Comparison of ENCODE assay signal across 17 cellular contexts in the genomic region with DNA sequence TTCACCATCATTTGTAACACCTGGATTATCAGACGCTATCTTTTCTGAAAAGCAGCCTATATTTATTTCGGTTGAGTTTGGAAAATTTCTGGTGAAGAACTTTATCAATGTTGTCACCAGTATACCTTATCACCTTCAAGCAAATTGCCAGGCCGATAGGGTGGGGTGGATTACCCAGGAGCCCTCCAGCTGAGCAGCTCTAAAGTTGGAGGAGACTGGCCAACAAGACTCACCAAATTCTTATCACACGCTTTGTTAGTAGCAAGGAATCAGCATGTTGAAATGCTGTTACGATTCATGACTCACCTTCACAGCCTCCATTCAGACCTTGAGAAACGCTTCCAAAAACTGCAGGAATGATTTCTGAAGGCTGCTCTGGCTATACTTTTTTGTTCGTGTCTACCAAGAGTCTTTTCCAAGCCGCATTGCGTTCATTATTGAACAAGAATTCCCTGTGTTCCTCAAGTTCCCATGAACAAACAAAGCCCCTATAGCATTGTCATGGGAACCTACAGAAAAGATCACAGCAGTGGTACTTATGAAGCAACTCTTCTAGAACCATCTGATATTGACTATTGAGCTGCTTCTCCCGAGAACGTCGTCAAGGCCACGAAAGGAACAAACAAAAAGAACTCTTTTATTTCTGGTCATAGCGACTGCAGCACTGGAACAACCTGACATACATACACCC.
"Had no signal": no experiment of that assay in that cellular context is flagged by ENCODE, and none has a peak within 500 bp of the region (broad histone marks: within the 10 kb centered on the region; RNA-seq: fewer than 3 reads in every experiment).

No MANE protein-coding gene starts in this region.

- H3K9me3 Mint-ChIP-seq: activated CD4-positive, alpha-beta memory T cell treated with anti-CD3 and anti-CD28 coated beads for 36 hours; activated naive CD8-positive, alpha-beta T cell treated with anti-CD3 and anti-CD28 coated beads, Interleukin-2, amount 10 ng/mL, durations not matched to agents 7 days and 5 days; activated T-cell treated with anti-CD3 and anti-CD28 coated beads, Interleukin-2, amount 50 U/mL, for 72 hours; dendritic cell treated with granulocyte-macrophage colony-stimulating factor and Interleukin-4, amounts not matched to agents 40 ng/mL and 50 ng/mL, for 4 days; immature natural killer cell; natural killer cell; stimulated activated effector memory CD8-positive, alpha-beta T cell treated with anti-CD3 and anti-CD28 coated beads, Interleukin-12 subunit alpha, Interleukin-12 subunit beta, amount 100 ng/mL, for 72 hours had no signal

- H3K27ac Mint-ChIP-seq: activated CD4-positive, alpha-beta memory T cell treated with anti-CD3 and anti-CD28 coated beads for 36 hours; activated naive CD8-positive, alpha-beta T cell treated with anti-CD3 and anti-CD28 coated beads, Interleukin-2, amount 10 ng/mL, durations not matched to agents 7 days and 5 days; activated T-cell treated with anti-CD3 and anti-CD28 coated beads, Interleukin-2, amount 50 U/mL, for 72 hours; dendritic cell treated with granulocyte-macrophage colony-stimulating factor and Interleukin-4, amounts not matched to agents 40 ng/mL and 50 ng/mL, for 4 days; natural killer cell; stimulated activated effector memory CD8-positive, alpha-beta T cell treated with anti-CD3 and anti-CD28 coated beads, Interleukin-12 subunit alpha, Interleukin-12 subunit beta, amount 100 ng/mL, for 72 hours had no signal

- H3K4me3 Mint-ChIP-seq: activated CD4-positive, alpha-beta memory T cell treated with anti-CD3 and anti-CD28 coated beads for 36 hours; activated naive CD8-positive, alpha-beta T cell treated with anti-CD3 and anti-CD28 coated beads, Interleukin-2, amount 10 ng/mL, durations not matched to agents 7 days and 5 days; activated T-cell treated with anti-CD3 and anti-CD28 coated beads, Interleukin-2, amount 50 U/mL, for 72 hours; dendritic cell treated with granulocyte-macrophage colony-stimulating factor and Interleukin-4, amounts not matched to agents 40 ng/mL and 50 ng/mL, for 4 days; immature natural killer cell; natural killer cell; stimulated activated effector memory CD8-positive, alpha-beta T cell treated with anti-CD3 and anti-CD28 coated beads, Interleukin-12 subunit alpha, Interleukin-12 subunit beta, amount 100 ng/mL, for 72 hours had no signal

- ATAC-seq: activated T-cell treated with anti-CD3 and anti-CD28 coated beads, Interleukin-2, amount 50 U/mL, for 72 hours; left cardiac atrium; natural killer cell; right lobe of liver; stimulated activated effector memory CD8-positive, alpha-beta T cell treated with anti-CD3 and anti-CD28 coated beads, Interleukin-12 subunit alpha, Interleukin-12 subunit beta, amount 100 ng/mL, for 72 hours had no signal

- H3K4me3 ChIP-seq: lung, prostate gland, right lobe of liver, tibial artery, uterus had no signal

- DNase-seq: activated CD4-positive, alpha-beta memory T cell treated with anti-CD3 and anti-CD28 coated beads for 36 hours; activated CD8-positive, alpha-beta memory T cell treated with anti-CD3 and anti-CD28 coated beads, Interleukin-2, amount 50 U/mL, for 4 hours; activated naive CD8-positive, alpha-beta T cell treated with anti-CD3 and anti-CD28 coated beads, Interleukin-2, amount 10 ng/mL, durations not matched to agents 7 days and 5 days; activated T-cell treated with anti-CD3 and anti-CD28 coated beads, Interleukin-2, amount 50 U/mL, for 72 hours; aorta; glutamatergic neuron; immature natural killer cell; left cardiac atrium; natural killer cell; nucleus accumbens; right lobe of liver; tibial artery; uterus had no signal

- H3K36me3 Mint-ChIP-seq: activated CD4-positive, alpha-beta memory T cell treated with anti-CD3 and anti-CD28 coated beads for 36 hours; activated naive CD8-positive, alpha-beta T cell treated with anti-CD3 and anti-CD28 coated beads, Interleukin-2, amount 10 ng/mL, durations not matched to agents 7 days and 5 days; immature natural killer cell; natural killer cell; stimulated activated effector memory CD8-positive, alpha-beta T cell treated with anti-CD3 and anti-CD28 coated beads, Interleukin-12 subunit alpha, Interleukin-12 subunit beta, amount 100 ng/mL, for 72 hours had no signal
